In the genomic region with DNA sequence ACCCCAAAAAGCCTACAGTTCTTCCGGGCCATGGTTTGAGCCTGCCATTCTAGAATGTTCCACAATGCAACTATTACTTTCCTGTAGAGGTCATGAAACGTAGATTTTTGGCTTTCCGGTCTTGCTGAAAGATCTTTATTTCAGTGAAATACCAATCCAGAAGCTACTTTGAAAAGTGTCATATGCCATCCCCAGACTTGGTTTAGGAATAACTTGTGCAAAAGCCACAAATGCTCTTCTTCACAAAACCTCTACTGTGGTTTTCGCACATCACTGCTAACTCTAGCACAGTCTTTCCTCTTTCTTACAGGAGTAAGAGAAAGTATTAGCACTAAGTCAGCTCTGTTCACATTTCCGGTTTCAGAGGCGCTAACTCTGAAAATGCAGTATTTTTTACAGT, we compare ENCODE assay signal across 11 cellular contexts. TPM values are rescaled to one million over a fixed set of nuclear protein-coding genes. Genes with fewer than 3 reads are reported as not detected.
DNase-seq lines count a peak whose midpoint lies in the region; ATAC-seq and TF ChIP-seq lines count a peak whose summit lies in the region.
"Had no signal": no experiment of that assay in that cellular context is flagged by ENCODE, and none has a peak within 500 bp of the region (broad histone marks: within the 10 kb centered on the region; RNA-seq: fewer than 3 reads in every experiment).

No MANE protein-coding gene starts in this region.

- peak overlapping the region; percentile 60 to 73 for H3K27ac Mint-ChIP-seq in natural killer cell

- no peak overlapping the region; the same call in 1 of the 2 replicates for H3K9ac ChIP-seq in MM.1S (ENCODE audit: low read length)

- no peaks in the 10 kb centered on the region for H3K27me3 ChIP-seq in MM.1S (replicated peaks; ENCODE audit: insufficient read depth, low read length)
- H3K27me3 ChIP-seq: left lung had no signal

- H3K4me3 Mint-ChIP-seq in natural killer cell: peak overlapping the region; percentile 65

- H3K4me1 ChIP-seq in MM.1S (ENCODE audit: low read length): peaks cover 15% of the 10 kb centered on the region
- H3K4me1 ChIP-seq: left lung had no signal

- no peaks in the 10 kb centered on the region for H3K9me3 Mint-ChIP-seq in natural killer cell

- intact Hi-C loops in natural killer cell (cut with micrococcal nuclease): loop anchor here (5.0 kb wide), 1 partner anchor 57 kb away; no protein-coding TSS in a partner anchor

- peaks cover 12% of the 10 kb centered on the region for H3F3A ChIP-seq in MM.1S (ENCODE audit: insufficient read depth, low read length)

- H3K36me3 Mint-ChIP-seq in natural killer cell: no peaks in the 10 kb centered on the region

- H3K79me2 ChIP-seq in MM.1S (ENCODE audit: low read length): no peaks in the 10 kb centered on the region

- H3K4me3 ChIP-seq in MM.1S (ENCODE audit: low read length): peak overlapping the region; percentile 30
- H3K4me3 ChIP-seq: left lung had no signal

- H3K27me3 Mint-ChIP-seq in natural killer cell (ENCODE audit: low read depth in 2 of 2): peaks cover 3 to 13% of the 10 kb centered on the region in 2 donors

- no peaks in the 10 kb centered on the region for H3K9me3 ChIP-seq in MM.1S (replicated peaks; ENCODE audit: insufficient read depth, low read length)
- H3K9me3 ChIP-seq: left lung had no signal

- DNase-seq in MM.1S: peak; percentile 78
- DNase-seq in natural killer cell: no peak
- DNase-seq in NCI-H1417 (lab: John Stamatoyannopoulos, UW): no peak
- DNase-seq in SIG-M5 treated with dmso at 0.1 percent for 504 hours (lab: John Stamatoyannopoulos, UW; ENCODE audit: unreplicated experiment): no peak
- no peak for DNase-seq in cerebellar nuclear complex (lab: John Stamatoyannopoulos, UW)
- DNase-seq: left lung had no signal

- peak overlapping the region; percentile 63 for H2AFZ ChIP-seq in MM.1S (ENCODE audit: low read length)

- no peaks in the 10 kb centered on the region for H3K36me3 ChIP-seq in MM.1S (replicated peaks; ENCODE audit: insufficient read depth, low read length)
- H3K36me3 ChIP-seq: left lung had no signal

- H3K4me1 Mint-ChIP-seq in natural killer cell: peaks cover 45 to 46% of the 10 kb centered on the region in 2 donors

- peak overlapping the region; percentile 55; the same call in 1 of the 2 replicates for H3K27ac ChIP-seq in MM.1S (ENCODE audit: low read length)

- no peaks in the 10 kb centered on the region for H4K20me1 ChIP-seq in MM.1S (ENCODE audit: insufficient read depth, low read length)

- peak overlapping the region; percentile 67 for H3K4me2 ChIP-seq in MM.1S (ENCODE audit: low read depth, low read length)

- no peak for TF ChIP-seq CTCF in MM.1S (IDR thresholded peaks at IDR 0.05; ENCODE audit: low read length)
- TF ChIP-seq CTCF in natural killer cell (IDR thresholded peaks at IDR 0.05): no peak

- no peaks in the 10 kb centered on the region for H3K9me2 ChIP-seq in MM.1S (replicated peaks; ENCODE audit: insufficient read depth, low read length)

- ATAC-seq in GM18858 (IDR thresholded peaks at IDR 0.05; ENCODE audit: unreplicated experiment) (peak; percentile 85), GM21576 (IDR thresholded peaks at IDR 0.05; ENCODE audit: unreplicated experiment) (peak; percentile 91), natural killer cell (peak; percentile 82 to 89 (median 87))
- ATAC-seq: left lung had no signal

RNA-seq across cellular contexts. Expression of a gene that starts 12.7 kb away (rescaled TPM):
- total RNA-seq in natural killer cell: 1 to 10 TPM in 1 of 3 donors, under 1 TPM in 1, not detected in 1; 0.77 to 1.5 TPM
- total RNA-seq: G401, H4, LHCN-M2 had no signal
